In genomic region chr2:196206804-196207203, GRCh38 we compare ENCODE assay signal across 10 cellular contexts. TPM values are rescaled to one million over a fixed set of nuclear protein-coding genes. Genes with fewer than 3 reads are reported as not detected.
DNase-seq lines count a peak whose midpoint lies in the region; ATAC-seq, FAIRE-seq and TF ChIP-seq lines count a peak whose summit lies in the region.
"Had no signal": no experiment of that assay in that cellular context is flagged by ENCODE, and none has a peak within 500 bp of the region (broad histone marks: within the 10 kb centered on the region; RNA-seq: fewer than 3 reads in every experiment).

No MANE protein-coding gene starts in this region.

- H3K4me3 ChIP-seq in bronchial epithelial cell (ENCODE audit: low read depth, low read length) (no peak overlapping the region), adrenal gland (no peak overlapping the region)

- H3K9me3 ChIP-seq in adrenal gland (replicated peaks in 1 of 3) = no peaks in the 10 kb centered on the region

- no peak overlapping the region for H3K27ac ChIP-seq in adrenal gland

- intact Hi-C loops in adrenal gland (cut with DNase I) = no loop called here

- H3K27me3 ChIP-seq in bronchial epithelial cell (ENCODE audit: control insufficient read depth, insufficient read depth, low read length) (no peaks in the 10 kb centered on the region), adrenal gland (no peaks in the 10 kb centered on the region)

- no peak for ATAC-seq in HG03457 (IDR thresholded peaks at IDR 0.05; ENCODE audit: unreplicated experiment)

- DNase-seq in DMS53 treated with DMSO at 0.1 percent for 48 hours (lab: John Stamatoyannopoulos, UW; ENCODE audit: unreplicated experiment) = peak; percentile 40
- peak; percentile 90 for DNase-seq in NCI-H2171 treated with DMSO at 0.1 percent for 48 hours (lab: John Stamatoyannopoulos, UW)
- peak; percentile 59 for DNase-seq in bronchial epithelial cell (ENCODE audit: low read depth)
- DNase-seq in pons (ENCODE audit: low spot score) = peak; percentile 24
- no peak for DNase-seq in NCI-H1436 treated with DMSO at 0.1 percent for 48 hours (lab: John Stamatoyannopoulos, UW)
- no peak for DNase-seq in adrenal gland
- DNase-seq: activated CD4-positive, CD25-positive, alpha-beta regulatory T cell treated with anti-CD3 and anti-CD28 coated beads, Interleukin-2, amount 50 U/mL, for 72 hours; erythroblast; NK-92 treated with Interleukin-12 subunit alpha and Interleukin-12 subunit beta, amount 100 ng/mL, for 24 hours had no signal

- 80 to 100% (median 86%) methylated on average over 1 of the region's 1 CpG for WGBS in adrenal gland, 4 donors

- no peak for TF ChIP-seq POLR2A in adrenal gland (IDR thresholded peaks at IDR 0.05)

- FAIRE-seq in bronchial epithelial cell (lab: Jason Lieb, UNC) = peak; percentile 43

- H3K36me3 ChIP-seq in bronchial epithelial cell (ENCODE audit: control insufficient read depth, insufficient read depth, low read length) = no peaks in the 10 kb centered on the region
- H3K36me3 ChIP-seq in adrenal gland (replicated peaks in 1 of 2) = no peaks in the 10 kb centered on the region

- TF ChIP-seq CTCF in bronchial epithelial cell (IDR thresholded peaks at IDR 0.05; ENCODE audit: insufficient read depth, low read length, severe bottlenecking) (no peak), adrenal gland (IDR thresholded peaks at IDR 0.05) (no peak)

- H3K4me1 ChIP-seq in adrenal gland (replicated peaks in 1 of 2) = peaks cover 0 to 25% of the 10 kb centered on the region in 2 donors

RNA-seq across cellular contexts. Expression of gene STK17B, which starts 35.4 kb away (rescaled TPM):
- 44.2 and 51.6 TPM in 2 replicates for total RNA-seq in bronchial epithelial cell
- 10 to 100 TPM in 6 of 8 donors, 1 to 10 TPM in 2; 3.6 to 30.7 (median 15.9) TPM for total RNA-seq in adrenal gland
- 1 to 10 TPM; 4.7 to 7.1 (median 5.3) TPM for polyA plus RNA-seq in adrenal gland

Comparison
In these comparisons a context has a peak if more than half of its experiments do, and no peak if none do; other contexts are left out.
1. DNase-seq: peak in DMS53 treated with DMSO at 0.1 percent for 48 hours (single experiment), NCI-H2171 treated with DMSO at 0.1 percent for 48 hours (single experiment), bronchial epithelial cell (single experiment) and pons (single experiment); none in NCI-H1436 treated with DMSO at 0.1 percent for 48 hours (single experiment) and adrenal gland (0 of 7).